9 cellular contexts compared by ENCODE assay signal in genomic region chr18:13614701-13615288, GRCh38.
DNase-seq lines count a peak whose midpoint lies in the region; ATAC-seq and TF ChIP-seq lines count a peak whose summit lies in the region.
"Had no signal": no experiment of that assay in that cellular context is flagged by ENCODE, and none has a peak within 500 bp of the region (broad histone marks: within the 10 kb centered on the region; RNA-seq: fewer than 3 reads in every experiment).

No MANE protein-coding gene starts in this region.

- DNase-seq in MV-4-11 (lab: John Stamatoyannopoulos, UW) (peak; percentile 32), natural killer cell (no peak), SW480 (ENCODE audit: low spot score) (no peak), NCI-H2171 treated with DMSO at 0.1 percent for 48 hours (lab: John Stamatoyannopoulos, UW) (no peak), SHP77 (lab: John Stamatoyannopoulos, UW) (no peak)
- DNase-seq in activated naive CD8-positive, alpha-beta T cell treated with anti-CD3 and anti-CD28 coated beads, Interleukin-2, amount 10 ng/mL, durations not matched to agents 7 days and 5 days: peak; percentile 72
- DNase-seq: NCI-H1436 treated with DMSO at 0.1 percent for 48 hours had no signal

- peak; percentile 31 for ATAC-seq in activated naive CD8-positive, alpha-beta T cell treated with anti-CD3 and anti-CD28 coated beads, Interleukin-2, amount 10 ng/mL, durations not matched to agents 7 days and 5 days (ENCODE audit: low read depth)
- ATAC-seq in natural killer cell (peak in 2 of 3 donors; percentile 16), HG03159 (IDR thresholded peaks at IDR 0.05; ENCODE audit: unreplicated experiment) (no peak)

- H3K4me2 ChIP-seq in BLaER1 treated with 17β-estradiol and CSF1 and Interleukin-3, amounts not matched to agents 10 nM and 100 nM: peak overlapping the region; percentile 79 to 99 (median 96)

- no peaks in the 10 kb centered on the region for H3K9me3 Mint-ChIP-seq in activated naive CD8-positive, alpha-beta T cell treated with anti-CD3 and anti-CD28 coated beads, Interleukin-2, amount 10 ng/mL, durations not matched to agents 7 days and 5 days
- no peaks in the 10 kb centered on the region for H3K9me3 Mint-ChIP-seq in natural killer cell

- H3K4me1 Mint-ChIP-seq in activated naive CD8-positive, alpha-beta T cell treated with anti-CD3 and anti-CD28 coated beads, Interleukin-2, amount 10 ng/mL, durations not matched to agents 7 days and 5 days: peaks cover 72% of the 10 kb centered on the region
- H3K4me1 Mint-ChIP-seq in natural killer cell: peaks cover 50 to 52% of the 10 kb centered on the region in 2 donors

- H3K9ac ChIP-seq in BLaER1 treated with 17β-estradiol and CSF1 and Interleukin-3, amounts not matched to agents 10 nM and 100 nM: peak overlapping the region; percentile 11 to 84 (median 70); a peak in 20 of 22 replicates

- no peaks in the 10 kb centered on the region for H3K9me3 ChIP-seq in BLaER1 treated with 17β-estradiol and CSF1 and Interleukin-3, amounts not matched to agents 10 nM and 100 nM (replicated peaks in 1 of 11)

- peak overlapping the region; percentile 92 for H3K4me3 Mint-ChIP-seq in activated naive CD8-positive, alpha-beta T cell treated with anti-CD3 and anti-CD28 coated beads, Interleukin-2, amount 10 ng/mL, durations not matched to agents 7 days and 5 days
- peak overlapping the region; percentile 50 for H3K4me3 Mint-ChIP-seq in natural killer cell

- intact Hi-C loops in natural killer cell (cut with micrococcal nuclease): loop anchor here (10.0 kb wide), 1 partner anchor 700 kb away; no protein-coding TSS in a partner anchor

- POLR2A ChIA-PET in activated naive CD8-positive, alpha-beta T cell treated with anti-CD3 and anti-CD28 coated beads, Interleukin-2, amount 10 ng/mL, durations not matched to agents 7 days and 5 days (lab: Charles Lee): interaction anchor here (0.7 to 8.4 kb wide), 13 partner anchors 11 to 624 kb away, joined by 3 to 117 read pairs (median 5); partner anchors contain the start of genes CEP192, FAM210A and RNMT

- H3K36me3 Mint-ChIP-seq in activated naive CD8-positive, alpha-beta T cell treated with anti-CD3 and anti-CD28 coated beads, Interleukin-2, amount 10 ng/mL, durations not matched to agents 7 days and 5 days: no peaks in the 10 kb centered on the region
- H3K36me3 Mint-ChIP-seq in natural killer cell: no peaks in the 10 kb centered on the region

- H3K27me3 Mint-ChIP-seq in activated naive CD8-positive, alpha-beta T cell treated with anti-CD3 and anti-CD28 coated beads, Interleukin-2, amount 10 ng/mL, durations not matched to agents 7 days and 5 days: no peaks in the 10 kb centered on the region
- H3K27me3 Mint-ChIP-seq in natural killer cell (ENCODE audit: low read depth in 2 of 2): peaks cover 25 to 46% of the 10 kb centered on the region in 2 donors

- peaks cover 80 to 100% (median 97%) of the 10 kb centered on the region in 10 experiments for H3K4me1 ChIP-seq in BLaER1 treated with 17β-estradiol and CSF1 and Interleukin-3, amounts not matched to agents 10 nM and 100 nM

- peaks cover 0 to 54% (median 11%) of the 10 kb centered on the region in 11 experiments; a peak in 15 of 22 replicates for H4K20me1 ChIP-seq in BLaER1 treated with 17β-estradiol and CSF1 and Interleukin-3, amounts not matched to agents 10 nM and 100 nM

- H3K27ac ChIP-seq in BLaER1 treated with 17β-estradiol and CSF1 and Interleukin-3, amounts not matched to agents 10 nM and 100 nM: peak overlapping the region; percentile 47 to 91 (median 82)

- H3K4me3 ChIP-seq in BLaER1 treated with 17β-estradiol and CSF1 and Interleukin-3, amounts not matched to agents 10 nM and 100 nM: peak overlapping the region in 8 of 10 experiments; percentile 41 to 73 (median 60); a peak in 16 of 20 replicates

- peaks cover 0 to 6% (median 0%) of the 10 kb centered on the region in 11 experiments; a peak in 1 of 22 replicates for H3K36me3 ChIP-seq in BLaER1 treated with 17β-estradiol and CSF1 and Interleukin-3, amounts not matched to agents 10 nM and 100 nM

- peak overlapping the region; percentile 99 for H3K27ac Mint-ChIP-seq in activated naive CD8-positive, alpha-beta T cell treated with anti-CD3 and anti-CD28 coated beads, Interleukin-2, amount 10 ng/mL, durations not matched to agents 7 days and 5 days
- H3K27ac Mint-ChIP-seq in natural killer cell: peak overlapping the region in 1 of 2 donors; percentile 77

- no peak for TF ChIP-seq CTCF in natural killer cell (IDR thresholded peaks at IDR 0.05)

- peaks cover 0 to 6% (median 0%) of the 10 kb centered on the region in 11 experiments; a peak in 1 of 22 replicates for H3K27me3 ChIP-seq in BLaER1 treated with 17β-estradiol and CSF1 and Interleukin-3, amounts not matched to agents 10 nM and 100 nM

Comparison
In these comparisons a context has a peak if more than half of its experiments do, and no peak if none do; other contexts are left out.
1. DNase-seq: peak in MV-4-11 (single experiment) and activated naive CD8-positive, alpha-beta T cell treated with anti-CD3 and anti-CD28 coated beads, Interleukin-2, amount 10 ng/mL, durations not matched to agents 7 days and 5 days (single experiment); none in natural killer cell (single experiment), SW480 (single experiment), NCI-H2171 treated with DMSO at 0.1 percent for 48 hours (single experiment) and SHP77 (0 of 2).